24 cellular contexts compared by ENCODE assay signal in genomic region chr15:60235951-60236710, GRCh38.
"Had no signal": no experiment of that assay in that cellular context is flagged by ENCODE, and none has a peak within 500 bp of the region (broad histone marks: within the 10 kb centered on the region; RNA-seq: fewer than 3 reads in every experiment).

No MANE protein-coding gene starts in this region.

- H3K4me3 ChIP-seq: coronary artery, heart right ventricle, lower lobe of right lung, ovary, prostate gland, testis, upper lobe of right lung had no signal

- H3K36me3 Mint-ChIP-seq: immature natural killer cell, naive B cell had no signal

- H3K36me3 ChIP-seq: heart right ventricle, lower lobe of right lung, ovary, prostate gland, upper lobe of right lung had no signal

- H3K27ac Mint-ChIP-seq: activated naive CD8-positive, alpha-beta T cell treated with anti-CD3 and anti-CD28 coated beads for 36 hours; immature natural killer cell; naive B cell had no signal

- DNase-seq: activated CD4-positive, alpha-beta T cell treated with anti-CD3 and anti-CD28 coated beads for 4 hours; activated CD4-positive, alpha-beta T cell treated with anti-CD3 and anti-CD28 coated beads, Interleukin-2, amount 50 U/mL, for 48 hours; activated CD8-positive, alpha-beta memory T cell treated with anti-CD3 and anti-CD28 coated beads, Interleukin-2, amount 50 U/mL, for 48 hours; activated naive CD4-positive, alpha-beta T cell treated with Interleukin-2 at 50 U/mL for 16 hours; activated naive CD8-positive, alpha-beta T cell treated with anti-CD3 and anti-CD28 coated beads for 36 hours; activated T-cell treated with anti-CD3 and anti-CD28 coated beads, Interleukin-2, amount 50 U/mL, for 4 hours; amygdala; cerebellar nuclear complex; foreskin fibroblast; heart right ventricle; immature natural killer cell; lower lobe of right lung; naive B cell; ovary; stimulated activated CD4-positive, alpha-beta T cell treated with anti-CD3 and anti-CD28 coated beads, Interleukin-4, amount 100 ng/mL, for 1 hour; stimulated activated naive CD4-positive, alpha-beta T cell; T-helper 1 cell; T-helper 9 cell; testis; upper lobe of right lung had no signal

- H3K27me3 ChIP-seq: ovary, testis had no signal

- H3K4me1 Mint-ChIP-seq: immature natural killer cell, naive B cell had no signal

- H3K9me3 ChIP-seq: heart right ventricle, lower lobe of right lung, ovary, prostate gland, testis, upper lobe of right lung had no signal

- H3K27ac ChIP-seq: coronary artery, heart right ventricle, lower lobe of right lung, ovary, prostate gland, testis, upper lobe of right lung had no signal

- H3K4me3 Mint-ChIP-seq: activated naive CD8-positive, alpha-beta T cell treated with anti-CD3 and anti-CD28 coated beads for 36 hours; activated T-cell treated with anti-CD3 and anti-CD28 coated beads, Interleukin-2, amount 50 U/mL, for 4 hours; immature natural killer cell; naive B cell; neural crest cell had no signal

- H3K9me3 Mint-ChIP-seq: activated T-cell treated with anti-CD3 and anti-CD28 coated beads, Interleukin-2, amount 50 U/mL, for 4 hours; immature natural killer cell had no signal

- ATAC-seq: activated T-cell treated with anti-CD3 and anti-CD28 coated beads, Interleukin-2, amount 50 U/mL, for 4 hours; heart right ventricle; left lobe of liver; lower lobe of right lung; upper lobe of right lung had no signal

- H3K4me1 ChIP-seq: heart right ventricle, lower lobe of right lung, prostate gland, testis, upper lobe of right lung had no signal
